Comparison of ENCODE assay signal across 7 cellular contexts in the genomic region with DNA sequence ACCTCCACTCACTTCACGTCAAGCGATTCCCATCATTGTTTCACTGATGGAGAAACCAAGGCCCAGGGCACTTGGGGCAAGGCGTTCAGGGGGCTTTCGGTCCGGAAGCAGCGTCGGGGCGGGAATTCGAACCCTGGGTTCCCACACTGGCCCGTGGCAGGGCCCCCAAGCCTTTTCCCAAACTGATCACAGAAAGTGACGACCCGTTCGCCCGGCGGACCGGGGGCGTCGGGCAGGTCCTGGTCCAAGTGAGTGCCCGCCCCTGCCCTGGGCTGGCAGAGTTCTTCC. TPM values are rescaled to one million over a fixed set of nuclear protein-coding genes. Genes with fewer than 3 reads are reported as not detected.
A peak's percentile ranks its signal among the peaks of the same experiment; 100 is the strongest.
DNase-seq lines count a peak whose midpoint lies in the region; ATAC-seq and TF ChIP-seq lines count a peak whose summit lies in the region.

No MANE protein-coding gene starts in this region.

- intact Hi-C loops in Panc1 (cut with micrococcal nuclease; ENCODE audit: unreplicated experiment), result no loop called here

- no peaks in the 10 kb centered on the region for H3K9me3 ChIP-seq in Panc1 (ENCODE audit: control insufficient read depth, insufficient read depth, low read depth, low read length)
- no peaks in the 10 kb centered on the region for H3K9me3 ChIP-seq in skeletal muscle tissue (ENCODE audit: control insufficient read depth in 3 of 3, low read length in 3 of 3)

- in situ Hi-C loops in Panc1 (cut with HindIII; ENCODE audit: low pct_unique_long_range_greater_than_20kb, low sequenced_read_pairs), result no loop called here

- no TSS peak for BruUV-seq in Panc1 (replicated peaks; lab: Mats Ljungman, UMichigan)

- H3K4me3 ChIP-seq in H7 (ENCODE audit: insufficient read depth, low read depth, low read length) (peak overlapping the region; percentile 88), Panc1 (ENCODE audit: low read depth in 2 of 2, low read length in 2 of 2) (peak overlapping the region; percentile 97 to 98), fibroblast of pulmonary artery (replicated peaks; ENCODE audit: low read depth, low read length) (peak overlapping the region; percentile 97), skeletal muscle tissue (ENCODE audit: low read length in 3 of 3) (peak overlapping the region; percentile 90 to 97 (median 96))

- TF ChIP-seq CTCF in Panc1 (IDR thresholded peaks at IDR 0.05) (no peak), fibroblast of pulmonary artery (IDR thresholded peaks at IDR 0.05; ENCODE audit: low read length, missing control alignments) (no peak)

- POLR2A ChIA-PET in Panc1 (lab: Charles Lee), result no interaction called here

- ATAC-seq in Panc1 (no peak), HG03175 (IDR thresholded peaks at IDR 0.05; ENCODE audit: unreplicated experiment) (no peak), HG02870 (IDR thresholded peaks at IDR 0.05; ENCODE audit: unreplicated experiment) (no peak)

- DNase-seq in H7, result no peak
- DNase-seq in Panc1 (ENCODE audit: low read depth, low spot score), result no peak
- DNase-seq in fibroblast of pulmonary artery (ENCODE audit: low read depth), result no peak
- no peak for DNase-seq in NCI-H1930 (lab: John Stamatoyannopoulos, UW)

- H3K27me3 ChIP-seq in H7 (ENCODE audit: control insufficient read depth, insufficient read depth, low read length) (no peaks in the 10 kb centered on the region; the same call in 1 of the 2 replicates), Panc1 (ENCODE audit: control insufficient read depth, insufficient read depth, low read length) (no peaks in the 10 kb centered on the region), skeletal muscle tissue (ENCODE audit: control insufficient read depth in 3 of 3, insufficient read depth in 3 of 3, low read length in 3 of 3) (no peaks in the 10 kb centered on the region)

- H3K27ac ChIP-seq in Panc1 (ENCODE audit: low read length) (peak overlapping the region; percentile 80), skeletal muscle tissue (ENCODE audit: low read depth, low read length) (peak overlapping the region; percentile 94)

- H3K36me3 ChIP-seq in H7 (replicated peaks; ENCODE audit: control insufficient read depth, insufficient read depth, low read length) (peaks cover 1% of the 10 kb centered on the region), Panc1 (ENCODE audit: control insufficient read depth, insufficient read depth, low read length) (peaks cover 9% of the 10 kb centered on the region; the same call in 1 of the 2 replicates), skeletal muscle tissue (ENCODE audit: control insufficient read depth in 3 of 3, insufficient read depth in 3 of 3, low read length in 3 of 3) (peaks cover 18 to 25% (median 19%) of the 10 kb centered on the region in 3 donors)

- H3K4me1 ChIP-seq in Panc1 (ENCODE audit: control insufficient read depth, insufficient read depth, low read length) (0 out of 2 replicates have a peak, but pooled peaks cover 6% of the 10 kb centered on the region), skeletal muscle tissue (ENCODE audit: control insufficient read depth in 3 of 3, insufficient read depth in 3 of 3, low read length in 3 of 3) (peaks cover 8 to 23% (median 12%) of the 10 kb centered on the region in 3 donors)

- H3K9ac ChIP-seq in skeletal muscle tissue (ENCODE audit: low read depth in 1 of 3, low read length in 3 of 3), result peak overlapping the region; percentile 85 to 98 (median 90)

- CTCF ChIA-PET in Panc1 (lab: Charles Lee), result no interaction called here

RNA-seq across cellular contexts. Expression of gene MON1B, which starts 0.9 kb away (rescaled TPM):
- 10.9 and 12.4 TPM in 2 replicates for total RNA-seq in H7 (2014; rRNA removed; shearing (Covaris generic))
- total RNA-seq in Panc1 (2021; ENCODE audit: unreplicated experiment) (62.9 TPM), skeletal muscle tissue (2.1 TPM)
- 60.2 TPM for polyA plus RNA-seq in Panc1 (2012; ENCODE audit: insufficient read length)

RNA-seq across cellular contexts. Expression of gene SYCE1L, which starts 9.1 kb away (rescaled TPM):
- total RNA-seq in H7 (2014; rRNA removed; shearing (Covaris generic)), result 7.2 and 7.8 TPM in 2 replicates
- total RNA-seq in Panc1 (2021; ENCODE audit: unreplicated experiment) (4.5 TPM), skeletal muscle tissue (0.52 TPM)
- 8.6 TPM for polyA plus RNA-seq in Panc1 (2012; ENCODE audit: insufficient read length)
